Comparison of ENCODE assay signal across 18 cellular contexts in the genomic region with DNA sequence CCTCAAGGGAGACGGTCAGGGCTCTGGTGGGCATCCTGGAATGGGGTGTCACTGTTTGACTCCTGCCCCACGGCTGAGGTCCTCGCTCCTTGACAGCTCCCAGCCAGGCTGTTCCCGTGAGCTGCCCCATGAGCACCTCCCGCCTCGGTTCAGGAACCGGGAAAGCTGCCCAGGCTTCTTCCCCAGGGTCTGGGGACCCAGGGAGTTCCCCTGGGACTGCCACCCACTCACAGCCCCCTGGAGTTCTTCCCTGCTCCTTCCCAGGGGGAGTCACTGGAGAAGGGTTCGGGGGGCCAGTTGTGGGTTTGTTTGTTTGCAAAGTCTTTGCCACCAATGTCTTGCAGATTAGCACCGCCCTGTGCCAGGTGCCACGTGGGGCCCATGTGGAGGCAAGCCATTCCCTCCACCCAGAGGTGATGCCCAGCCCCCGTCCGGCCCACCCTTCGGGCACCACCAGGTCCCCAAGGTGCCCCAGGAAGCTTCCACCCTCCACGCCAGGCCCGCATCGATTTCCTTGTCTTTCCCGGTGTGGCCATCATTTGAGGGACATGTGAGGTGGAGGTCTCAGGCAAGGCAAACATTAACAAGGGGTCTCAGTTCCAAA. TPM values are rescaled to one million over a fixed set of nuclear protein-coding genes. Genes with fewer than 3 reads are reported as not detected.
DNase-seq lines count a peak whose midpoint lies in the region; ATAC-seq and TF ChIP-seq lines count a peak whose summit lies in the region.
"Had no signal": no experiment of that assay in that cellular context is flagged by ENCODE, and none has a peak within 500 bp of the region (broad histone marks: within the 10 kb centered on the region; RNA-seq: fewer than 3 reads in every experiment).

No MANE protein-coding gene starts in this region.

- H3K9ac ChIP-seq in subcutaneous abdominal adipose tissue (ENCODE audit: low read length in 5 of 5), result peak overlapping the region in 4 of 5 donors; percentile 81 to 92 (median 90)
- no peak overlapping the region for H3K9ac ChIP-seq in PC-3 (ENCODE audit: low read length)

- CTCF ChIA-PET in HEK293 (lab: Yijun Ruan, JAX), result no interaction called here
- CTCF ChIA-PET in PC-3 (lab: Charles Lee), result no interaction called here

- H3K79me2 ChIP-seq in PC-3 (ENCODE audit: low read length), result no peaks in the 10 kb centered on the region

- H3K4me3 ChIP-seq in HEK293 (ENCODE audit: low read depth, low read length) (no peak overlapping the region), dorsolateral prefrontal cortex (peak overlapping the region; percentile 55 to 86 (median 73)), lower lobe of right lung (peak overlapping the region; percentile 51), subcutaneous abdominal adipose tissue (ENCODE audit: low read depth in 1 of 5, low read length in 5 of 5) (peak overlapping the region in 4 of 5 donors; percentile 67 to 73 (median 71)), PC-3 (ENCODE audit: low read length) (no peak overlapping the region)
- H3K4me3 ChIP-seq: lung, SK-N-MC had no signal

- POLR2A ChIA-PET in HEK293 (lab: Yijun Ruan, JAX), result no interaction called here
- POLR2A ChIA-PET in PC-3 (lab: Charles Lee; ENCODE audit: unreplicated experiment), result no interaction called here

- H2AFZ ChIP-seq in PC-3 (ENCODE audit: low read length), result no peak overlapping the region

- DNase-seq in dorsolateral prefrontal cortex, result no peak
- DNase-seq in lower lobe of right lung, result no peak
- no peak for DNase-seq in activated CD4-positive, alpha-beta T cell treated with anti-CD3 and anti-CD28 coated beads, Interleukin-2, amount 50 U/mL, for 1 hour
- DNase-seq in kidney tubule cell (ENCODE audit: low spot score), result no peak
- no peak for DNase-seq in PC-3
- DNase-seq: activated CD4-positive, alpha-beta memory T cell treated with anti-CD3 and anti-CD28 coated beads for 36 hours; endodermal cell; hippocampal formation; KG1; NCI-H1436; NCI-H345 had no signal

- intact Hi-C loops in dorsolateral prefrontal cortex (cut with DNase I), result no loop called here
- intact Hi-C loops in lower lobe of right lung (cut with DNase I), result no loop called here
- intact Hi-C loops in PC-3 (cut with micrococcal nuclease), result no loop called here

- H3F3A ChIP-seq in PC-3 (ENCODE audit: low read length, unreplicated experiment), result no peaks in the 10 kb centered on the region

- TF ChIP-seq CTCF in HEK293 (tag by site-specific recombination; IDR thresholded peaks at IDR 0.05), result no peak
- no peak for TF ChIP-seq CTCF in dorsolateral prefrontal cortex (IDR thresholded peaks at IDR 0.05 in 54 of 56, conservative IDR thresholded peaks at IDR 0.05 in 2 of 56; ENCODE audit: low read depth in 1 of 56, partially characterized antibody in 56 of 56)
- no peak for TF ChIP-seq CTCF in lower lobe of right lung (IDR thresholded peaks at IDR 0.05)
- TF ChIP-seq CTCF in PC-3 (conservative IDR thresholded peaks at IDR 0.05; ENCODE audit: low read depth, low read length), result no peak

- no peak overlapping the region for H3K27ac ChIP-seq in HEK293 (ENCODE audit: extremely low read depth, low read depth, low read length)
- peak overlapping the region in 14 of 59 donors; percentile 5 to 97 (median 90) for H3K27ac ChIP-seq in dorsolateral prefrontal cortex
- no peak overlapping the region for H3K27ac ChIP-seq in lower lobe of right lung
- H3K27ac ChIP-seq in subcutaneous abdominal adipose tissue (ENCODE audit: low read depth, low read length), result no peak overlapping the region
- no peak overlapping the region for H3K27ac ChIP-seq in PC-3 (ENCODE audit: low read length)
- H3K27ac ChIP-seq: SK-N-MC had no signal

- no peaks in the 10 kb centered on the region for H3K9me2 ChIP-seq in PC-3 (replicated peaks; ENCODE audit: low read length)

- BruUV-seq in PC-3 (replicated peaks; lab: Mats Ljungman, UMichigan), result no TSS peak

- H3K4me1 ChIP-seq in HEK293 (ENCODE audit: control insufficient read depth, insufficient read depth, low read length), result no peaks in the 10 kb centered on the region
- H3K4me1 ChIP-seq in lower lobe of right lung, result no peaks in the 10 kb centered on the region
- peaks cover 0 to 33% (median 23%) of the 10 kb centered on the region in 5 donors for H3K4me1 ChIP-seq in subcutaneous abdominal adipose tissue (ENCODE audit: control insufficient read depth in 5 of 5, insufficient read depth in 5 of 5, low read length in 5 of 5)
- H3K4me1 ChIP-seq in PC-3 (ENCODE audit: insufficient read depth, low read length), result no peaks in the 10 kb centered on the region

- no peak overlapping the region for H3K4me2 ChIP-seq in PC-3 (ENCODE audit: low read length)

- no peaks in the 10 kb centered on the region for H4K20me1 ChIP-seq in PC-3 (ENCODE audit: low read length)

- H3K27me3 ChIP-seq in dorsolateral prefrontal cortex, result no peaks in the 10 kb centered on the region
- no peaks in the 10 kb centered on the region for H3K27me3 ChIP-seq in lower lobe of right lung (ENCODE audit: low read depth)
- no peaks in the 10 kb centered on the region for H3K27me3 ChIP-seq in subcutaneous abdominal adipose tissue (ENCODE audit: control insufficient read depth in 5 of 5, insufficient read depth in 4 of 5, low read length in 5 of 5)
- H3K27me3 ChIP-seq in PC-3 (ENCODE audit: low read length), result no peaks in the 10 kb centered on the region

- no peak for ATAC-seq in lower lobe of right lung
- ATAC-seq in PC-3, result no peak
- no peak for ATAC-seq in HG03342 (IDR thresholded peaks at IDR 0.05; ENCODE audit: unreplicated experiment)
- ATAC-seq: activated T-helper 17 cell treated with anti-CD3 and anti-CD28 coated beads, Interleukin-2, amount 50 U/mL, for 72 hours; HCT116 had no signal

- H3K9me3 ChIP-seq in HEK293 (ENCODE audit: control insufficient read depth, insufficient read depth, low read depth, low read length) (no peaks in the 10 kb centered on the region), lower lobe of right lung (no peaks in the 10 kb centered on the region), subcutaneous abdominal adipose tissue (ENCODE audit: control insufficient read depth in 5 of 5, low read length in 5 of 5) (no peaks in the 10 kb centered on the region), PC-3 (ENCODE audit: low read length) (no peaks in the 10 kb centered on the region)

- peaks cover 0 to 10% of the 10 kb centered on the region in 2 experiments; a peak in 1 of 3 replicates for H3K36me3 ChIP-seq in HEK293 (ENCODE audit: control insufficient read depth in 2 of 2, insufficient read depth in 1 of 2, low read length in 2 of 2)
- no peaks in the 10 kb centered on the region for H3K36me3 ChIP-seq in lower lobe of right lung
- peaks cover 0 to 7% (median 2%) of the 10 kb centered on the region in 5 donors for H3K36me3 ChIP-seq in subcutaneous abdominal adipose tissue (ENCODE audit: control insufficient read depth in 5 of 5, insufficient read depth in 5 of 5, low read length in 5 of 5)
- H3K36me3 ChIP-seq in PC-3 (ENCODE audit: low read depth, low read length), result no peaks in the 10 kb centered on the region

TF ChIP-seq in HEK293, 187 proteins besides CTCF, POLR2A, EP300 and RAD21:
- TF ChIP-seq ZNF23 (tag by site-specific recombination; IDR thresholded peaks at IDR 0.05; ENCODE audit: borderline replicate concordance) (no peak), ZNF600 (tag by site-specific recombination; IDR thresholded peaks at IDR 0.05) (no peak), GLIS1 (tag by site-specific recombination; IDR thresholded peaks at IDR 0.05) (peak; percentile 47), ZNF341 (tag by site-specific recombination; IDR thresholded peaks at IDR 0.05; ENCODE audit: low read depth) (peak; percentile 77)

RNA-seq across cellular contexts. Expression of a gene that starts 1.3 kb away (rescaled TPM):
- total RNA-seq in dorsolateral prefrontal cortex (10 to 100 TPM; 16.2 to 32.0 (median 24.6) TPM), lower lobe of right lung (1.7 TPM), PC-3 (2014; rRNA removed) (0.98 TPM in 1 of 2 replicates, not detected in the other)
- total RNA-seq: activated CD4-positive, alpha-beta memory T cell treated with anti-CD3 and anti-CD28 coated beads for 36 hours; activated T-helper 17 cell treated with anti-CD3 and anti-CD28 coated beads, Interleukin-2, amount 50 U/mL, for 72 hours had no signal

RNA-seq across cellular contexts. Expression of a gene that starts 14.6 kb away (rescaled TPM):
- total RNA-seq in dorsolateral prefrontal cortex, result 10 to 100 TPM in 89 of 120 experiments, 1 to 10 TPM in 31; 6.0 to 19.9 (median 11.3) TPM
- 18.3 TPM for total RNA-seq in lower lobe of right lung
- 0.07 and 0.40 TPM in 2 replicates for total RNA-seq in PC-3 (2014; rRNA removed)

Comparison
In these comparisons a context has a peak if more than half of its experiments do, and no peak if none do; other contexts are left out.
1. H3K4me3 ChIP-seq: peak in dorsolateral prefrontal cortex (59 of 59), lower lobe of right lung (single experiment) and subcutaneous abdominal adipose tissue (4 of 5); none in HEK293 (single experiment) and PC-3 (single experiment).